9 cellular contexts compared by ENCODE assay signal in genomic region chr3:20340324-20340928, GRCh38.
DNase-seq lines count a peak whose midpoint lies in the region; ATAC-seq lines count a peak whose summit lies in the region.
"Had no signal": no experiment of that assay in that cellular context is flagged by ENCODE, and none has a peak within 500 bp of the region (broad histone marks: within the 10 kb centered on the region; RNA-seq: fewer than 3 reads in every experiment).

No MANE protein-coding gene starts in this region.

- H3K27ac Mint-ChIP-seq in T-helper 2 cell treated with Interferon-gamma antibody and Interleukin-4, amounts not matched to agents 5 μg/mL and 100 μg/mL, for 36 hours: no peak overlapping the region

- H3K9ac ChIP-seq in skeletal muscle satellite cell (ENCODE audit: low read depth, low read length): no peak overlapping the region
- H3K9ac ChIP-seq: BLaER1 had no signal

- peak; percentile 56 for DNase-seq in DMS53 (lab: John Stamatoyannopoulos, UW)
- DNase-seq in DMS53 treated with DMSO at 0.1 percent for 48 hours (lab: John Stamatoyannopoulos, UW; ENCODE audit: unreplicated experiment): no peak
- peak; percentile 23 for DNase-seq in NCI-H1092 treated with DMSO at 0.1 percent for 48 hours (lab: John Stamatoyannopoulos, UW)
- peak; percentile 38 for DNase-seq in T-helper 2 cell treated with Interferon-gamma antibody and Interleukin-4, amounts not matched to agents 5 μg/mL and 100 μg/mL, for 36 hours (ENCODE audit: low spot score)
- peak; percentile 88 for DNase-seq in astrocyte of the hippocampus (ENCODE audit: low read depth, low spot score)
- peak; percentile 48 to 49 for DNase-seq in hippocampal formation (lab: John Stamatoyannopoulos, UW)

- H3K4me1 Mint-ChIP-seq in T-helper 2 cell treated with Interferon-gamma antibody and Interleukin-4, amounts not matched to agents 5 μg/mL and 100 μg/mL, for 36 hours (ENCODE audit: low read depth): no peaks in the 10 kb centered on the region

- H3K4me3 ChIP-seq in skeletal muscle satellite cell (ENCODE audit: low read length): no peak overlapping the region
- H3K4me3 ChIP-seq: BLaER1 had no signal

- H3K27me3 Mint-ChIP-seq in T-helper 2 cell treated with Interferon-gamma antibody and Interleukin-4, amounts not matched to agents 5 μg/mL and 100 μg/mL, for 36 hours (ENCODE audit: low read depth): peaks cover 2% of the 10 kb centered on the region

- no peaks in the 10 kb centered on the region for H3K27me3 ChIP-seq in skeletal muscle satellite cell (ENCODE audit: control insufficient read depth, insufficient read depth, low read length)
- H3K27me3 ChIP-seq: BLaER1 had no signal

- no peaks in the 10 kb centered on the region for H3K9me3 ChIP-seq in skeletal muscle satellite cell (replicated peaks; ENCODE audit: low read length)
- H3K9me3 ChIP-seq: BLaER1 had no signal

- H3K4me1 ChIP-seq in skeletal muscle satellite cell (ENCODE audit: control insufficient read depth, insufficient read depth, low read length): no peaks in the 10 kb centered on the region
- H3K4me1 ChIP-seq: BLaER1 had no signal

- H3K4me3 Mint-ChIP-seq in T-helper 2 cell treated with Interferon-gamma antibody and Interleukin-4, amounts not matched to agents 5 μg/mL and 100 μg/mL, for 36 hours: no peak overlapping the region

- H3K4me2 ChIP-seq in skeletal muscle satellite cell (ENCODE audit: low read length): peak overlapping the region; percentile 52
- H3K4me2 ChIP-seq: BLaER1 had no signal

- ATAC-seq in HG02759 (IDR thresholded peaks at IDR 0.05; ENCODE audit: unreplicated experiment): peak; percentile 93

- no peaks in the 10 kb centered on the region for H3K36me3 ChIP-seq in skeletal muscle satellite cell (ENCODE audit: insufficient read depth, low read length)
- H3K36me3 ChIP-seq: BLaER1 had no signal

- no peaks in the 10 kb centered on the region for H3K9me3 Mint-ChIP-seq in T-helper 2 cell treated with Interferon-gamma antibody and Interleukin-4, amounts not matched to agents 5 μg/mL and 100 μg/mL, for 36 hours

- no peaks in the 10 kb centered on the region for H3K36me3 Mint-ChIP-seq in T-helper 2 cell treated with Interferon-gamma antibody and Interleukin-4, amounts not matched to agents 5 μg/mL and 100 μg/mL, for 36 hours (ENCODE audit: low read depth)
